ENCODE assay signal across 1 cellular context in genomic region chr14:89327771-89328212, GRCh38.
TF ChIP-seq lines count a peak whose summit lies in the region.

No MANE protein-coding gene starts in this region.

TF ChIP-seq in liver, 16 proteins besides CTCF, POLR2A, EP300 and RAD21 (continued from another document):
- TF ChIP-seq TAF1 (conservative IDR thresholded peaks at IDR 0.05) = no peak
- TF ChIP-seq REST (IDR thresholded peaks at IDR 0.05) = peak; percentile 29
- peak; percentile 9 for TF ChIP-seq FOXA1 (IDR thresholded peaks at IDR 0.05)
- TF ChIP-seq FOXA2 (IDR thresholded peaks at IDR 0.05) = peak; percentile 39
- TF ChIP-seq SP1 (IDR thresholded peaks at IDR 0.05) = peak; percentile 40
- TF ChIP-seq ATF3 (IDR thresholded peaks at IDR 0.05) = no peak
- TF ChIP-seq YY1 (IDR thresholded peaks at IDR 0.05) = peak; percentile 81
- TF ChIP-seq HNF4G (IDR thresholded peaks at IDR 0.05) = no peak
